In the genomic region with DNA sequence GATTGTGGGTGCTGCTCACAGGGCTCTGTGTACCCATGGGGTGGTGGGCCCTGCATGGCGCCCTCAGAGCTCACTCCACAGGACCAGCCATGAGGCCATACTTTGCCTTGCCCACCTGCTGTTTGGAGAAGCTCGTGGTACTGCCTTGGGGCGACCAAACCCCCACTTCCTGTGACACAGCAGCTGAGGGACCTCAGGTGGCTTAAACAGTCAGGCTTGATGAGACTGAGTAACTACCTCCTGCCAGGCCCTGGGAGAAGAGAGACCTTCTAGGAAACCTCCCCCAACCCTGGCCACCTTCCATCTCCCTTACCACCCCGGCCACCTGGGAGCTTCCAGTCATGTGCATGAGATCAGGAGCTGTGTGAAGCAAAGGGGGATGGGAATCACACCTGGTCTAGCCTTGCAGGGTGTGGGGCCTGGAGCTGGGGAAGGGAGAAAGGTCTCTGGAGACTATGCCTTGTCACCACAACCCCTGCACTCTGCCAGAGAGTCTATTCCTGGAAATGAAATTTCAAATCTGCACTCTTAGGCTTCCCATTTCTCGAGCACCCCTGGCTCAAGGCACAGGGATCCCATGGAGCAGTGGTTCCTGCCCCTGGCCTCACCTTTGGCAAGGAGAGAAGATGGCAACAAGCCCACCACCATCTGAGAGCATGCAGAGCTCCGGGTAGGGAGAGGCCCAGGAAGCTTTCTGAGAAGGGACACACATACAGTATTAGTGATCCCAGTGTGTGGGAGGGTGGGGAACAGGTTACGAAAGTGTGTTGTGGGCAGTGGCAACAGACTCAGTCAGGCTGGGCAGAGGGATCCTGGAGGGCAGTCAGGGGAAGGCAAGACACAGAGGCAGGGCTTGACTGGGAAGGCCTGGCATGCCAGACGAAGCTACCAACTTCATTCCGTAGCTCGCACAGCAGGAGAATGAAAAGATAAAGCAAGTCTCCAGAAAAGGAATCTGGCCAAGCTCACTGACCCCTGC, we compare ENCODE assay signal across 1 cellular context.
TF ChIP-seq lines count a peak whose summit lies in the region.

No MANE protein-coding gene starts in this region.

TF ChIP-seq in GM23338, 12 proteins besides CTCF, POLR2A, EP300 and RAD21 (continued from another document):
- TF ChIP-seq, protein P1, sequence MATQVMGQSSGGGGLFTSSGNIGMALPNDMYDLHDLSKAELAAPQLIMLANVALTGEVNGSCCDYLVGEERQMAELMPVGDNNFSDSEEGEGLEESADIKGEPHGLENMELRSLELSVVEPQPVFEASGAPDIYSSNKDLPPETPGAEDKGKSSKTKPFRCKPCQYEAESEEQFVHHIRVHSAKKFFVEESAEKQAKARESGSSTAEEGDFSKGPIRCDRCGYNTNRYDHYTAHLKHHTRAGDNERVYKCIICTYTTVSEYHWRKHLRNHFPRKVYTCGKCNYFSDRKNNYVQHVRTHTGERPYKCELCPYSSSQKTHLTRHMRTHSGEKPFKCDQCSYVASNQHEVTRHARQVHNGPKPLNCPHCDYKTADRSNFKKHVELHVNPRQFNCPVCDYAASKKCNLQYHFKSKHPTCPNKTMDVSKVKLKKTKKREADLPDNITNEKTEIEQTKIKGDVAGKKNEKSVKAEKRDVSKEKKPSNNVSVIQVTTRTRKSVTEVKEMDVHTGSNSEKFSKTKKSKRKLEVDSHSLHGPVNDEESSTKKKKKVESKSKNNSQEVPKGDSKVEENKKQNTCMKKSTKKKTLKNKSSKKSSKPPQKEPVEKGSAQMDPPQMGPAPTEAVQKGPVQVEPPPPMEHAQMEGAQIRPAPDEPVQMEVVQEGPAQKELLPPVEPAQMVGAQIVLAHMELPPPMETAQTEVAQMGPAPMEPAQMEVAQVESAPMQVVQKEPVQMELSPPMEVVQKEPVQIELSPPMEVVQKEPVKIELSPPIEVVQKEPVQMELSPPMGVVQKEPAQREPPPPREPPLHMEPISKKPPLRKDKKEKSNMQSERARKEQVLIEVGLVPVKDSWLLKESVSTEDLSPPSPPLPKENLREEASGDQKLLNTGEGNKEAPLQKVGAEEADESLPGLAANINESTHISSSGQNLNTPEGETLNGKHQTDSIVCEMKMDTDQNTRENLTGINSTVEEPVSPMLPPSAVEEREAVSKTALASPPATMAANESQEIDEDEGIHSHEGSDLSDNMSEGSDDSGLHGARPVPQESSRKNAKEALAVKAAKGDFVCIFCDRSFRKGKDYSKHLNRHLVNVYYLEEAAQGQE (IDR thresholded peaks at IDR 0.05; ENCODE audit: unreplicated experiment), result no peak
- TF ChIP-seq ZNF331 (CRISPR knock-in tag; IDR thresholded peaks at IDR 0.05; ENCODE audit: low read depth) (no peak), JUNB (IDR thresholded peaks at IDR 0.05; ENCODE audit: unreplicated experiment) (no peak), NANOG (IDR thresholded peaks at IDR 0.05; ENCODE audit: borderline replicate concordance) (no peak), EZH2 (IDR thresholded peaks at IDR 0.05; ENCODE audit: low read depth, unreplicated experiment) (no peak), CREB1 (CRISPR knock-in tag; IDR thresholded peaks at IDR 0.05; ENCODE audit: low read depth) (no peak), POLR2AphosphoS5 (IDR thresholded peaks at IDR 0.05; ENCODE audit: low read depth) (no peak), EZH2phosphoT487 (IDR thresholded peaks at IDR 0.05; ENCODE audit: unreplicated experiment) (no peak), ZNF114 (CRISPR knock-in tag; IDR thresholded peaks at IDR 0.05) (no peak)
- TF ChIP-seq, protein P2, sequence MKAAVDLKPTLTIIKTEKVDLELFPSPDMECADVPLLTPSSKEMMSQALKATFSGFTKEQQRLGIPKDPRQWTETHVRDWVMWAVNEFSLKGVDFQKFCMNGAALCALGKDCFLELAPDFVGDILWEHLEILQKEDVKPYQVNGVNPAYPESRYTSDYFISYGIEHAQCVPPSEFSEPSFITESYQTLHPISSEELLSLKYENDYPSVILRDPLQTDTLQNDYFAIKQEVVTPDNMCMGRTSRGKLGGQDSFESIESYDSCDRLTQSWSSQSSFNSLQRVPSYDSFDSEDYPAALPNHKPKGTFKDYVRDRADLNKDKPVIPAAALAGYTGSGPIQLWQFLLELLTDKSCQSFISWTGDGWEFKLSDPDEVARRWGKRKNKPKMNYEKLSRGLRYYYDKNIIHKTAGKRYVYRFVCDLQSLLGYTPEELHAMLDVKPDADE (IDR thresholded peaks at IDR 0.05), result no peak
- TF ChIP-seq, protein P3, sequence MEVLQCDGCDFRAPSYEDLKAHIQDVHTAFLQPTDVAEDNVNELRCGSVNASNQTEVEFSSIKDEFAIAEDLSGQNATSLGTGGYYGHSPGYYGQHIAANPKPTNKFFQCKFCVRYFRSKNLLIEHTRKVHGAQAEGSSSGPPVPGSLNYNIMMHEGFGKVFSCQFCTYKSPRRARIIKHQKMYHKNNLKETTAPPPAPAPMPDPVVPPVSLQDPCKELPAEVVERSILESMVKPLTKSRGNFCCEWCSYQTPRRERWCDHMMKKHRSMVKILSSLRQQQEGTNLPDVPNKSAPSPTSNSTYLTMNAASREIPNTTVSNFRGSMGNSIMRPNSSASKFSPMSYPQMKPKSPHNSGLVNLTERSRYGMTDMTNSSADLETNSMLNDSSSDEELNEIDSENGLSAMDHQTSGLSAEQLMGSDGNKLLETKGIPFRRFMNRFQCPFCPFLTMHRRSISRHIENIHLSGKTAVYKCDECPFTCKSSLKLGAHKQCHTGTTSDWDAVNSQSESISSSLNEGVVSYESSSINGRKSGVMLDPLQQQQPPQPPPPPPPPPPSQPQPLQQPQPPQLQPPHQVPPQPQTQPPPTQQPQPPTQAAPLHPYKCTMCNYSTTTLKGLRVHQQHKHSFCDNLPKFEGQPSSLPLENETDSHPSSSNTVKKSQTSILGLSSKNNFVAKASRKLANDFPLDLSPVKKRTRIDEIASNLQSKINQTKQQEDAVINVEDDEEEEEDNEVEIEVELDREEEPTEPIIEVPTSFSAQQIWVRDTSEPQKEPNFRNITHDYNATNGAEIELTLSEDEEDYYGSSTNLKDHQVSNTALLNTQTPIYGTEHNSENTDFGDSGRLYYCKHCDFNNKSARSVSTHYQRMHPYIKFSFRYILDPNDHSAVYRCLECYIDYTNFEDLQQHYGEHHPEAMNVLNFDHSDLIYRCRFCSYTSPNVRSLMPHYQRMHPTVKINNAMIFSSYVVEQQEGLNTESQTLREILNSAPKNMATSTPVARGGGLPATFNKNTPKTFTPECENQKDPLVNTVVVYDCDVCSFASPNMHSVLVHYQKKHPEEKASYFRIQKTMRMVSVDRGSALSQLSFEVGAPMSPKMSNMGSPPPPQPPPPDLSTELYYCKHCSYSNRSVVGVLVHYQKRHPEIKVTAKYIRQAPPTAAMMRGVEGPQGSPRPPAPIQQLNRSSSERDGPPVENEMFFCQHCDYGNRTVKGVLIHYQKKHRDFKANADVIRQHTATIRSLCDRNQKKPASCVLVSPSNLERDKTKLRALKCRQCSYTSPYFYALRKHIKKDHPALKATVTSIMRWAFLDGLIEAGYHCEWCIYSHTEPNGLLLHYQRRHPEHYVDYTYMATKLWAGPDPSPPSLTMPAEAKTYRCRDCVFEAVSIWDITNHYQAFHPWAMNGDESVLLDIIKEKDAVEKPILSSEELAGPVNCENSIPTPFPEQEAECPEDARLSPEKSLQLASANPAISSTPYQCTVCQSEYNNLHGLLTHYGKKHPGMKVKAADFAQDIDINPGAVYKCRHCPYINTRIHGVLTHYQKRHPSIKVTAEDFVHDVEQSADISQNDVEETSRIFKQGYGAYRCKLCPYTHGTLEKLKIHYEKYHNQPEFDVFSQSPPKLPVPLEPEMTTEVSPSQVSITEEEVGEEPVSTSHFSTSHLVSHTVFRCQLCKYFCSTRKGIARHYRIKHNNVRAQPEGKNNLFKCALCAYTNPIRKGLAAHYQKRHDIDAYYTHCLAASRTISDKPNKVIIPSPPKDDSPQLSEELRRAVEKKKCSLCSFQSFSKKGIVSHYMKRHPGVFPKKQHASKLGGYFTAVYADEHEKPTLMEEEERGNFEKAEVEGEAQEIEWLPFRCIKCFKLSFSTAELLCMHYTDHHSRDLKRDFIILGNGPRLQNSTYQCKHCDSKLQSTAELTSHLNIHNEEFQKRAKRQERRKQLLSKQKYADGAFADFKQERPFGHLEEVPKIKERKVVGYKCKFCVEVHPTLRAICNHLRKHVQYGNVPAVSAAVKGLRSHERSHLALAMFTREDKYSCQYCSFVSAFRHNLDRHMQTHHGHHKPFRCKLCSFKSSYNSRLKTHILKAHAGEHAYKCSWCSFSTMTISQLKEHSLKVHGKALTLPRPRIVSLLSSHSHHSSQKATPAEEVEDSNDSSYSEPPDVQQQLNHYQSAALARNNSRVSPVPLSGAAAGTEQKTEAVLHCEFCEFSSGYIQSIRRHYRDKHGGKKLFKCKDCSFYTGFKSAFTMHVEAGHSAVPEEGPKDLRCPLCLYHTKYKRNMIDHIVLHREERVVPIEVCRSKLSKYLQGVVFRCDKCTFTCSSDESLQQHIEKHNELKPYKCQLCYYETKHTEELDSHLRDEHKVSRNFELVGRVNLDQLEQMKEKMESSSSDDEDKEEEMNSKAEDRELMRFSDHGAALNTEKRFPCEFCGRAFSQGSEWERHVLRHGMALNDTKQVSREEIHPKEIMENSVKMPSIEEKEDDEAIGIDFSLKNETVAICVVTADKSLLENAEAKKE (CRISPR knock-in tag; IDR thresholded peaks at IDR 0.05), result no peak
